ENCODE assay signal across 1 cellular context in the genomic region with DNA sequence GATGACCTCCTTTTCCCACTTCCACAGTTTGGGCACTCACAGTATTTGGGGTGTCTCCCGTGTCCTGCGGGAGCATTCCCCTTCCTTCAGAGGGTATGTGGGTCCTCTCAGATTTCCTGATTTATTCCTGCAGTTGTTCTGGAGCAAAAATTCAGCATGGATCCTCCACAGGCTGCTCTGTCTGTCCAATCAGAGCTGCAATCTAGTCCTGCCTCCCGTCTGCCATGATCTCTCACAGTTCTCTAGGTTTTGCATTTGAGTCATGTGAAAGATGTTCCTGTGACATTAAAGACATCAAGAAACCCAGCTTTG.
TF ChIP-seq lines count a peak whose summit lies in the region.

No MANE protein-coding gene starts in this region.

TF ChIP-seq in GM23338, 12 proteins besides CTCF, POLR2A, EP300 and RAD21 (continued from another document):
- TF ChIP-seq, protein P1, sequence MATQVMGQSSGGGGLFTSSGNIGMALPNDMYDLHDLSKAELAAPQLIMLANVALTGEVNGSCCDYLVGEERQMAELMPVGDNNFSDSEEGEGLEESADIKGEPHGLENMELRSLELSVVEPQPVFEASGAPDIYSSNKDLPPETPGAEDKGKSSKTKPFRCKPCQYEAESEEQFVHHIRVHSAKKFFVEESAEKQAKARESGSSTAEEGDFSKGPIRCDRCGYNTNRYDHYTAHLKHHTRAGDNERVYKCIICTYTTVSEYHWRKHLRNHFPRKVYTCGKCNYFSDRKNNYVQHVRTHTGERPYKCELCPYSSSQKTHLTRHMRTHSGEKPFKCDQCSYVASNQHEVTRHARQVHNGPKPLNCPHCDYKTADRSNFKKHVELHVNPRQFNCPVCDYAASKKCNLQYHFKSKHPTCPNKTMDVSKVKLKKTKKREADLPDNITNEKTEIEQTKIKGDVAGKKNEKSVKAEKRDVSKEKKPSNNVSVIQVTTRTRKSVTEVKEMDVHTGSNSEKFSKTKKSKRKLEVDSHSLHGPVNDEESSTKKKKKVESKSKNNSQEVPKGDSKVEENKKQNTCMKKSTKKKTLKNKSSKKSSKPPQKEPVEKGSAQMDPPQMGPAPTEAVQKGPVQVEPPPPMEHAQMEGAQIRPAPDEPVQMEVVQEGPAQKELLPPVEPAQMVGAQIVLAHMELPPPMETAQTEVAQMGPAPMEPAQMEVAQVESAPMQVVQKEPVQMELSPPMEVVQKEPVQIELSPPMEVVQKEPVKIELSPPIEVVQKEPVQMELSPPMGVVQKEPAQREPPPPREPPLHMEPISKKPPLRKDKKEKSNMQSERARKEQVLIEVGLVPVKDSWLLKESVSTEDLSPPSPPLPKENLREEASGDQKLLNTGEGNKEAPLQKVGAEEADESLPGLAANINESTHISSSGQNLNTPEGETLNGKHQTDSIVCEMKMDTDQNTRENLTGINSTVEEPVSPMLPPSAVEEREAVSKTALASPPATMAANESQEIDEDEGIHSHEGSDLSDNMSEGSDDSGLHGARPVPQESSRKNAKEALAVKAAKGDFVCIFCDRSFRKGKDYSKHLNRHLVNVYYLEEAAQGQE (IDR thresholded peaks at IDR 0.05; ENCODE audit: unreplicated experiment), result no peak
- TF ChIP-seq POLR2AphosphoS5 (IDR thresholded peaks at IDR 0.05; ENCODE audit: low read depth) (no peak), STAT1 (IDR thresholded peaks at IDR 0.05; ENCODE audit: unreplicated experiment) (no peak), CREB1 (CRISPR knock-in tag; IDR thresholded peaks at IDR 0.05; ENCODE audit: low read depth) (no peak), JUNB (IDR thresholded peaks at IDR 0.05; ENCODE audit: unreplicated experiment) (no peak)
